In genomic region chr12:108837239-108837638, GRCh38 we compare ENCODE assay signal across 11 cellular contexts. TPM values are rescaled to one million over a fixed set of nuclear protein-coding genes. Genes with fewer than 3 reads are reported as not detected.
DNase-seq lines count a peak whose midpoint lies in the region; TF ChIP-seq lines count a peak whose summit lies in the region.
"Had no signal": no experiment of that assay in that cellular context is flagged by ENCODE, and none has a peak within 500 bp of the region (broad histone marks: within the 10 kb centered on the region; RNA-seq: fewer than 3 reads in every experiment).

No MANE protein-coding gene starts in this region.

- H3K9ac ChIP-seq in adipocyte (ENCODE audit: low read length) = peak overlapping the region; percentile 79
- H3K9ac ChIP-seq in mesenchymal stem cell (ENCODE audit: low read length) = peak overlapping the region; percentile 81
- no peak overlapping the region for H3K9ac ChIP-seq in MM.1S (ENCODE audit: low read length)

- H4K8ac ChIP-seq in mesenchymal stem cell (ENCODE audit: low read length) = no peak overlapping the region

- H2BK120ac ChIP-seq in mesenchymal stem cell (ENCODE audit: low read depth, low read length) = peak overlapping the region; percentile 24

- no peak overlapping the region for H3K23ac ChIP-seq in mesenchymal stem cell (ENCODE audit: low read length in 2 of 2)

- intact Hi-C loops in activated naive CD4-positive, alpha-beta T cell treated with anti-CD3 and anti-CD28 coated beads for 36 hours (cut with micrococcal nuclease) = no loop called here
- intact Hi-C loops in tibial artery (cut with DNase I; ENCODE audit: low total_unique reads) = no loop called here

- H2AFZ ChIP-seq in mesenchymal stem cell (ENCODE audit: low read depth, low read length) (no peak overlapping the region), MM.1S (ENCODE audit: low read length) (no peak overlapping the region)

- H2AK5ac ChIP-seq in mesenchymal stem cell (ENCODE audit: low read length, severe bottlenecking) = peak overlapping the region; percentile 97

- H3K79me2 ChIP-seq in MM.1S (ENCODE audit: low read length) = peaks cover 82% of the 10 kb centered on the region

- H2BK15ac ChIP-seq in mesenchymal stem cell (ENCODE audit: low read depth, poor library complexity, severe bottlenecking) = no peak overlapping the region

- 95% methylated on average over 8 of the region's 8 CpGs for WGBS in mesenchymal stem cell

- H3K27ac ChIP-seq in mesenchymal stem cell (ENCODE audit: low read length, poor library complexity, severe bottlenecking) (peak overlapping the region; percentile 66), tibial artery (peak overlapping the region; percentile 69 to 80), MM.1S (ENCODE audit: low read length) (no peak overlapping the region)

- H3K36me3 ChIP-seq in adipocyte (ENCODE audit: control insufficient read depth, insufficient read depth, low read length, severe bottlenecking) (peaks cover 28% of the 10 kb centered on the region), mesenchymal stem cell (ENCODE audit: control insufficient read depth in 1 of 2, insufficient read depth in 2 of 2, low read depth in 1 of 2, low read length in 2 of 2) (peaks cover 24 to 45% of the 10 kb centered on the region in 2 experiments), tibial artery (peaks cover 0 to 11% (median 4%) of the 10 kb centered on the region in 3 donors), MM.1S (replicated peaks; ENCODE audit: insufficient read depth, low read length) (no peaks in the 10 kb centered on the region)

- H3K9me3 ChIP-seq in adipocyte (ENCODE audit: control insufficient read depth, low read length) = no peaks in the 10 kb centered on the region
- H3K9me3 ChIP-seq in mesenchymal stem cell (ENCODE audit: control insufficient read depth, low read length) = no peaks in the 10 kb centered on the region
- H3K9me3 ChIP-seq in tibial artery = no peaks in the 10 kb centered on the region
- H3K9me3 ChIP-seq in MM.1S (replicated peaks; ENCODE audit: insufficient read depth, low read length) = no peaks in the 10 kb centered on the region

- H3K9me3 Mint-ChIP-seq in activated naive CD4-positive, alpha-beta T cell treated with anti-CD3 and anti-CD28 coated beads, Interleukin-2, amount 10 ng/mL, durations not matched to agents 7 days and 5 days = no peaks in the 10 kb centered on the region
- no peaks in the 10 kb centered on the region for H3K9me3 Mint-ChIP-seq in activated naive CD4-positive, alpha-beta T cell treated with anti-CD3 and anti-CD28 coated beads for 36 hours
- H3K9me3 Mint-ChIP-seq: activated T-cell treated with anti-CD3 and anti-CD28 coated beads, Interleukin-2, amount 50 U/mL, for 4 hours had no signal

- peaks cover 40% of the 10 kb centered on the region for H3K36me3 Mint-ChIP-seq in activated naive CD4-positive, alpha-beta T cell treated with anti-CD3 and anti-CD28 coated beads, Interleukin-2, amount 10 ng/mL, durations not matched to agents 7 days and 5 days
- H3K36me3 Mint-ChIP-seq in activated naive CD4-positive, alpha-beta T cell treated with anti-CD3 and anti-CD28 coated beads for 36 hours (ENCODE audit: low read depth) = peaks cover 7% of the 10 kb centered on the region

- H2BK5ac ChIP-seq in mesenchymal stem cell (ENCODE audit: low read depth, low read length, poor library complexity, severe bottlenecking) = no peak overlapping the region

- CTCF ChIA-PET in activated naive CD4-positive, alpha-beta T cell treated with anti-CD3 and anti-CD28 coated beads, Interleukin-2, amount 10 ng/mL, durations not matched to agents 7 days and 5 days (lab: Charles Lee) = interaction anchor here (1.6 kb wide), 1 partner anchor 48 kb away, joined by 4 read pairs; no protein-coding TSS in a partner anchor
- CTCF ChIA-PET in activated naive CD4-positive, alpha-beta T cell treated with anti-CD3 and anti-CD28 coated beads for 36 hours (lab: Charles Lee) = no interaction called here

- no peak overlapping the region for H3K4me3 Mint-ChIP-seq in activated naive CD4-positive, alpha-beta T cell treated with anti-CD3 and anti-CD28 coated beads, Interleukin-2, amount 10 ng/mL, durations not matched to agents 7 days and 5 days
- no peak overlapping the region for H3K4me3 Mint-ChIP-seq in activated naive CD4-positive, alpha-beta T cell treated with anti-CD3 and anti-CD28 coated beads for 36 hours
- H3K4me3 Mint-ChIP-seq: activated T-cell treated with anti-CD3 and anti-CD28 coated beads, Interleukin-2, amount 50 U/mL, for 4 hours had no signal

- peaks cover 73% of the 10 kb centered on the region for H3K4me1 Mint-ChIP-seq in activated naive CD4-positive, alpha-beta T cell treated with anti-CD3 and anti-CD28 coated beads, Interleukin-2, amount 10 ng/mL, durations not matched to agents 7 days and 5 days
- peaks cover 29% of the 10 kb centered on the region for H3K4me1 Mint-ChIP-seq in activated naive CD4-positive, alpha-beta T cell treated with anti-CD3 and anti-CD28 coated beads for 36 hours (ENCODE audit: low read depth)

- H3K4me3 ChIP-seq in adipocyte (ENCODE audit: low read length) (no peak overlapping the region), mesenchymal stem cell (ENCODE audit: insufficient read depth in 1 of 2, low read depth in 1 of 2, low read length in 2 of 2) (no peak overlapping the region), tibial artery (no peak overlapping the region), MM.1S (ENCODE audit: low read length) (no peak overlapping the region)

- peak overlapping the region; percentile 58 for H4K91ac ChIP-seq in mesenchymal stem cell (ENCODE audit: low read length)

- H3K18ac ChIP-seq in mesenchymal stem cell (ENCODE audit: low read depth in 1 of 2, low read length in 2 of 2) = peak overlapping the region; percentile 65 to 81

- H3K4ac ChIP-seq in mesenchymal stem cell (ENCODE audit: low read depth in 1 of 2, low read length in 2 of 2) = peak overlapping the region in 1 of 2 experiments; percentile 65

- no peak overlapping the region for H3K14ac ChIP-seq in mesenchymal stem cell (ENCODE audit: low read length in 2 of 2)

- H3K9me2 ChIP-seq in MM.1S (replicated peaks; ENCODE audit: insufficient read depth, low read length) = no peaks in the 10 kb centered on the region

- peak overlapping the region in 1 of 2 experiments; percentile 65 for H2BK12ac ChIP-seq in mesenchymal stem cell (ENCODE audit: low read length in 2 of 2)

- H3K4me2 ChIP-seq in mesenchymal stem cell (ENCODE audit: low read length, poor library complexity, severe bottlenecking) (no peak overlapping the region), MM.1S (ENCODE audit: low read depth, low read length) (no peak overlapping the region)

- H3K27me3 ChIP-seq in adipocyte (replicated peaks; ENCODE audit: control insufficient read depth, insufficient read depth, low read length) = no peaks in the 10 kb centered on the region
- H3K27me3 ChIP-seq in mesenchymal stem cell (ENCODE audit: control insufficient read depth in 1 of 2, insufficient read depth in 1 of 2, low read length in 2 of 2) = no peaks in the 10 kb centered on the region
- no peaks in the 10 kb centered on the region for H3K27me3 ChIP-seq in tibial artery
- no peaks in the 10 kb centered on the region for H3K27me3 ChIP-seq in MM.1S (replicated peaks; ENCODE audit: insufficient read depth, low read length)

- H3F3A ChIP-seq in MM.1S (ENCODE audit: insufficient read depth, low read length) = peaks cover 27% of the 10 kb centered on the region

- DNase-seq in activated naive CD4-positive, alpha-beta T cell treated with anti-CD3 and anti-CD28 coated beads, Interleukin-2, amount 10 ng/mL, durations not matched to agents 7 days and 5 days = no peak
- no peak for DNase-seq in activated naive CD4-positive, alpha-beta T cell treated with anti-CD3 and anti-CD28 coated beads for 36 hours
- no peak for DNase-seq in adipocyte (ENCODE audit: low read depth)
- peak; percentile 61 for DNase-seq in mesenchymal stem cell
- DNase-seq in tibial artery = no peak
- no peak for DNase-seq in GM10266 (ENCODE audit: extremely low spot score)
- no peak for DNase-seq in MM.1S
- no peak for DNase-seq in NCI-H1694 (lab: John Stamatoyannopoulos, UW)
- DNase-seq: activated T-cell treated with anti-CD3 and anti-CD28 coated beads, Interleukin-2, amount 50 U/mL, for 4 hours; NCI-H2227 treated with DMSO at 0.1 percent for 48 hours had no signal

- no peaks in the 10 kb centered on the region for H3K79me1 ChIP-seq in mesenchymal stem cell (replicated peaks; ENCODE audit: low read length, poor library complexity, severe bottlenecking)

- no peaks in the 10 kb centered on the region for H4K20me1 ChIP-seq in MM.1S (ENCODE audit: insufficient read depth, low read length)

- no peak for TF ChIP-seq CTCF in tibial artery (IDR thresholded peaks at IDR 0.05)
- no peak for TF ChIP-seq CTCF in GM10266 (IDR thresholded peaks at IDR 0.05; ENCODE audit: control insufficient read depth, insufficient read depth, low read depth, missing control alignments)
- TF ChIP-seq CTCF in MM.1S (IDR thresholded peaks at IDR 0.05; ENCODE audit: low read length) = no peak

- H3K4me1 ChIP-seq in adipocyte (ENCODE audit: control insufficient read depth, insufficient read depth, low read length) (peaks cover 75% of the 10 kb centered on the region), mesenchymal stem cell (ENCODE audit: control insufficient read depth, insufficient read depth, low read depth, low read length) (peaks cover 44% of the 10 kb centered on the region), tibial artery (peaks cover 3 to 88% (median 72%) of the 10 kb centered on the region in 4 donors), MM.1S (ENCODE audit: low read length) (peaks cover 40% of the 10 kb centered on the region)

- H3K27ac Mint-ChIP-seq in activated naive CD4-positive, alpha-beta T cell treated with anti-CD3 and anti-CD28 coated beads, Interleukin-2, amount 10 ng/mL, durations not matched to agents 7 days and 5 days = peak overlapping the region; percentile 93
- no peak overlapping the region for H3K27ac Mint-ChIP-seq in activated naive CD4-positive, alpha-beta T cell treated with anti-CD3 and anti-CD28 coated beads for 36 hours

- no peaks in the 10 kb centered on the region for H3K27me3 Mint-ChIP-seq in activated naive CD4-positive, alpha-beta T cell treated with anti-CD3 and anti-CD28 coated beads, Interleukin-2, amount 10 ng/mL, durations not matched to agents 7 days and 5 days
- no peaks in the 10 kb centered on the region for H3K27me3 Mint-ChIP-seq in activated naive CD4-positive, alpha-beta T cell treated with anti-CD3 and anti-CD28 coated beads for 36 hours (ENCODE audit: low read depth)

RNA-seq across cellular contexts. Expression of gene SSH1, which starts 20.1 kb away (rescaled TPM):
- total RNA-seq in activated naive CD4-positive, alpha-beta T cell treated with anti-CD3 and anti-CD28 coated beads for 36 hours = 10 to 100 TPM in 1 of 2 experiments, 1 to 10 TPM in 1; 8.7 to 11.1 TPM
- 42.7 TPM for polyA plus RNA-seq in mesenchymal stem cell (2013, experiment 1 of 2)
- 38.8 TPM for polyA plus RNA-seq in mesenchymal stem cell (2013, experiment 2 of 2)

RNA-seq across cellular contexts. Expression of gene DAO, which starts 42.7 kb away (rescaled TPM):
- not detected for total RNA-seq in activated naive CD4-positive, alpha-beta T cell treated with anti-CD3 and anti-CD28 coated beads for 36 hours
- not detected for polyA plus RNA-seq in mesenchymal stem cell (2013, experiment 1 of 2)
- not detected for polyA plus RNA-seq in mesenchymal stem cell (2013, experiment 2 of 2)
- total RNA-seq: activated T-cell treated with anti-CD3 and anti-CD28 coated beads, Interleukin-2, amount 50 U/mL, for 4 hours; renal cortical epithelial cell had no signal
